8 cellular contexts compared by ENCODE assay signal in genomic region chr10:79148452-79149344, GRCh38.
DNase-seq lines count a peak whose midpoint lies in the region; ATAC-seq and TF ChIP-seq lines count a peak whose summit lies in the region.

No MANE protein-coding gene starts in this region.

- H3K27ac ChIP-seq in CD8-positive, alpha-beta memory T cell (ENCODE audit: low read depth, low read length): peak overlapping the region; percentile 80

- no peaks in the 10 kb centered on the region for H3K9me3 Mint-ChIP-seq in CD8-positive, alpha-beta memory T cell

- H3K4me3 ChIP-seq in CD8-positive, alpha-beta memory T cell (ENCODE audit: low read length): peak overlapping the region; percentile 34
- H3K4me3 ChIP-seq in fibroblast of villous mesenchyme (ENCODE audit: low read depth, low read length): no peak overlapping the region

- H3K27me3 ChIP-seq in CD8-positive, alpha-beta memory T cell (ENCODE audit: insufficient read depth, low read length, poor library complexity, severe bottlenecking): no peaks in the 10 kb centered on the region

- peaks cover 41 to 67% (median 43%) of the 10 kb centered on the region in 3 donors for H3K4me1 Mint-ChIP-seq in CD8-positive, alpha-beta memory T cell
- peaks cover 40% of the 10 kb centered on the region for H3K4me1 Mint-ChIP-seq in T-helper 17 cell

- no peaks in the 10 kb centered on the region for H3K36me3 ChIP-seq in CD8-positive, alpha-beta memory T cell (ENCODE audit: insufficient read depth, low read length)

- POLR2A ChIA-PET in CD8-positive, alpha-beta memory T cell (lab: Charles Lee): no interaction called here

- H3K27ac Mint-ChIP-seq in CD8-positive, alpha-beta memory T cell: peak overlapping the region in 7 of 8 donors; percentile 9 to 79 (median 38)
- peak overlapping the region; percentile 81 for H3K27ac Mint-ChIP-seq in T-helper 17 cell

- peaks cover 0 to 6% (median 0%) of the 10 kb centered on the region in 3 donors for H3K36me3 Mint-ChIP-seq in CD8-positive, alpha-beta memory T cell
- no peaks in the 10 kb centered on the region for H3K36me3 Mint-ChIP-seq in T-helper 17 cell (ENCODE audit: low read depth)

- CTCF ChIA-PET in CD8-positive, alpha-beta memory T cell (lab: Charles Lee): interaction anchor here (2.8 kb wide), 1 partner anchor 46 kb away, joined by 10 read pairs; no protein-coding TSS in a partner anchor

- DNase-seq in CD8-positive, alpha-beta memory T cell: no peak
- no peak for DNase-seq in T-helper 17 cell
- DNase-seq in fibroblast of villous mesenchyme (ENCODE audit: low read depth): peak; percentile 65
- DNase-seq in occipital lobe (lab: John Stamatoyannopoulos, UW): peak; percentile 71
- no peak for DNase-seq in SKM-1 treated with dmso at 0.1 percent for 144 hours (lab: John Stamatoyannopoulos, UW; ENCODE audit: unreplicated experiment)
- DNase-seq in SIG-M5 treated with dmso at 0.1 percent for 504 hours (lab: John Stamatoyannopoulos, UW; ENCODE audit: unreplicated experiment): no peak
- DNase-seq in foreskin melanocyte: no peak

- peaks cover 0 to 1% of the 10 kb centered on the region in 2 donors for H3K27me3 Mint-ChIP-seq in CD8-positive, alpha-beta memory T cell
- H3K27me3 Mint-ChIP-seq in T-helper 17 cell: no peaks in the 10 kb centered on the region

- TF ChIP-seq CTCF in fibroblast of villous mesenchyme (IDR thresholded peaks at IDR 0.05; ENCODE audit: insufficient read depth, low read depth, low read length): no peak

- H3K4me3 Mint-ChIP-seq in CD8-positive, alpha-beta memory T cell: peak overlapping the region in 1 of 7 donors; percentile 31
- H3K4me3 Mint-ChIP-seq in T-helper 17 cell: no peak overlapping the region

- peaks cover 69% of the 10 kb centered on the region for H3K4me1 ChIP-seq in CD8-positive, alpha-beta memory T cell (ENCODE audit: insufficient read depth, low read length)

- ATAC-seq in T-helper 17 cell (no peak), GM21619 (IDR thresholded peaks at IDR 0.05; ENCODE audit: unreplicated experiment) (no peak)

- H3K9me3 ChIP-seq in CD8-positive, alpha-beta memory T cell (ENCODE audit: low read length): no peaks in the 10 kb centered on the region
- H3K9me3 ChIP-seq in T-helper 17 cell (ENCODE audit: control insufficient read depth, low read length, poor library complexity, severe bottlenecking): no peaks in the 10 kb centered on the region

Comparison
In these comparisons a context has a peak if more than half of its experiments do, and no peak if none do; other contexts are left out.
1. DNase-seq: peak in fibroblast of villous mesenchyme (single experiment) and occipital lobe (single experiment); none in CD8-positive, alpha-beta memory T cell (0 of 5), T-helper 17 cell (0 of 3), SKM-1 treated with dmso at 0.1 percent for 144 hours (single experiment), SIG-M5 treated with dmso at 0.1 percent for 504 hours (single experiment) and foreskin melanocyte (single experiment).